ENCODE assay signal across 19 cellular contexts in genomic region chr3:23365066-23365465, GRCh38.
"Had no signal": no experiment of that assay in that cellular context is flagged by ENCODE, and none has a peak within 500 bp of the region (broad histone marks: within the 10 kb centered on the region; RNA-seq: fewer than 3 reads in every experiment).

No MANE protein-coding gene starts in this region.

- ATAC-seq: activated CD8-positive, alpha-beta T cell treated with anti-CD3 and anti-CD28 coated beads, Interleukin-2, amount 10 ng/mL, durations not matched to agents 7 days and 5 days; body of pancreas; foreskin keratinocyte; naive thymus-derived CD4-positive, alpha-beta T cell; right lobe of liver; stimulated activated effector memory CD8-positive, alpha-beta T cell treated with anti-CD3 and anti-CD28 coated beads, Interleukin-12 subunit alpha, Interleukin-12 subunit beta, amount 100 ng/mL, for 72 hours; stimulated activated naive CD8-positive, alpha-beta T cell treated with anti-CD3 and anti-CD28 coated beads, Interleukin-15, amount 100 ng/mL, for 72 hours had no signal

- DNase-seq: activated CD4-positive, alpha-beta T cell treated with anti-CD3 and anti-CD28 coated beads for 1 hour; activated CD4-positive, alpha-beta T cell treated with anti-CD3 and anti-CD28 coated beads, Interleukin-2, amount 50 U/mL, for 1 hour; activated CD8-positive, alpha-beta T cell treated with anti-CD3 and anti-CD28 coated beads, Interleukin-2, amount 10 ng/mL, durations not matched to agents 7 days and 5 days; activated gamma-delta T cell; anterior cingulate cortex; body of pancreas; effector CD4-positive, alpha-beta T cell; erythroblast; foreskin keratinocyte; immature natural killer cell; naive thymus-derived CD4-positive, alpha-beta T cell; occipital lobe; right lobe of liver; stimulated activated CD4-positive, alpha-beta T cell treated with anti-CD3 and anti-CD28 coated beads, Interleukin-1b, Interleukin-23, amount 100 ng/mL, for 48 hours; stimulated activated naive CD8-positive, alpha-beta T cell treated with anti-CD3 and anti-CD28 coated beads, Interleukin-15, amount 100 ng/mL, for 72 hours; tibial artery; uterus; WERI-Rb-1 had no signal
